Comparison of ENCODE assay signal across 8 cellular contexts in the genomic region with DNA sequence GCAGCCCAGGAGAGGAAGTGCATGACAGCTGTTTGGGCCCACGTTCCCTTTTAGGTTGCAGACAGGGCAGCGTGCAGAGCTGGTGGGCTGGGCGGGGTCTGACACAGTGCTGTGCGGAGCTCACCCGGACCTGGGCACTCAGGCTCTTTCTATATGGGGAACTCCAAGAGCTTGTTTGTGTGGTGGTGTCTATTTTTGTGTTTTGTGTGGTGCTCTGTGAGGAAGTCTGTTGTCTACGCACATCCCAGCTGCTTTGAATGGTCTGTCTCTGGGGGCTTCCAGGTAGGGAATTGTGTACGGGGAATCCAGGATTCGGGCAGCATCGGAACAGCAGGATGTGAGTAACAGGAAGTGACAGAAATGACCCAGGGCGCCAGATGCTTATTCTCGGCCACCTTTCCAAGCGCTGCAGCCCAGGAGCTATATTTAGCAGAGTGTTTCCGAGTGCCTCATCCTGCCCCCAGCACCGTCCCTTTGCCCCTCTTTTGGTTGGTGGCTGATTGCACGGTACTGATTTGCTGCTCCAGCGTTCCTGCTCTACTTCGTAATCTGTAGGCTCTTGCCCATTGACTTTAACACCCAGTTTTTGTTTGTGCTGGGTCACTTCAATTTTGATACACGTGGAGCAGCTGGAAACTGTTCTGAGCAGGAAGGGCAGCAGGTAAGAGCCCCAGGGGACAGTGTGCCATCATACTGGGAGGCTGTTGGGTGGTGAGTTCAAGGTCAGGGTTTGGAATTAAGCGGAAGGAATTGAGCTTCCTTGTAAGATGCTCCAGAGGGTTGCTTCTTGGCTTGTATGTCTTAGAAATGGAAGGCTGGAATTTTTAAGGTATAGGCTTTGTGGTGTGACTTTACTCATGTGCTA.
DNase-seq lines count a peak whose midpoint lies in the region; ATAC-seq, FAIRE-seq and TF ChIP-seq lines count a peak whose summit lies in the region.

No MANE protein-coding gene starts in this region.

- no peak overlapping the region for H3K18ac ChIP-seq in neuronal stem cell (ENCODE audit: low read length)

- TF ChIP-seq RAD21 in SK-N-SH (IDR thresholded peaks at IDR 0.05; ENCODE audit: low read length): no peak

- DNase-seq in GM12892 (ENCODE audit: insufficient read length) (no peak), SK-N-SH (no peak), dermis blood vessel endothelial cell (peak; percentile 97), neuronal stem cell (ENCODE audit: low spot score) (no peak), NCI-H1436 (lab: John Stamatoyannopoulos, UW) (no peak), HuH-7 (ENCODE audit: low spot score) (no peak), NCI-H748 treated with DMSO at 0.1 percent for 48 hours (lab: John Stamatoyannopoulos, UW) (no peak)

- POLR2A ChIA-PET in SK-N-SH (lab: Yijun Ruan, JAX): no interaction called here

- H2AFZ ChIP-seq in SK-N-SH (ENCODE audit: low read depth): no peak overlapping the region
- H2AFZ ChIP-seq in neuronal stem cell (ENCODE audit: low read length): no peak overlapping the region

- 0 out of 2 replicates have a peak, but pooled peaks have one; percentile 14 for TF ChIP-seq POLR2A in GM12892 (IDR thresholded peaks at IDR 0.05; ENCODE audit: low read depth, low read length)

- H3K4me3 ChIP-seq in SK-N-SH (ENCODE audit: low read depth in 2 of 2, low read length in 1 of 2): peak overlapping the region in 1 of 2 experiments; percentile 6; a peak in 1 of 4 replicates
- H3K4me3 ChIP-seq in neuronal stem cell (ENCODE audit: low read length in 2 of 2): no peak overlapping the region

- CTCF ChIA-PET in SK-N-SH (lab: Yijun Ruan, JAX): interaction anchor here (0.6 to 6.2 kb wide), 4 partner anchors 24 to 160 kb away, joined by 3 to 28 read pairs (median 3); partner anchors contain the start of gene DGKD

- H3K23ac ChIP-seq in neuronal stem cell (ENCODE audit: low read depth, low read length, poor library complexity): no peak overlapping the region

- H4K20me1 ChIP-seq in SK-N-SH (ENCODE audit: insufficient read depth): no peaks in the 10 kb centered on the region

- FAIRE-seq in GM12892 (lab: Jason Lieb, UNC): peak; percentile 85

- H3K27me3 ChIP-seq in SK-N-SH (ENCODE audit: insufficient read depth) (no peaks in the 10 kb centered on the region), neuronal stem cell (ENCODE audit: control insufficient read depth in 3 of 3, insufficient read depth in 3 of 3, low read depth in 1 of 3, low read length in 3 of 3) (no peaks in the 10 kb centered on the region)

- H3K4me1 ChIP-seq in SK-N-SH (ENCODE audit: control insufficient read depth in 1 of 2, insufficient read depth in 2 of 2, low read depth in 1 of 2, low read length in 1 of 2): peaks cover 37% of the 10 kb centered on the region in 2 experiments
- H3K4me1 ChIP-seq in neuronal stem cell (ENCODE audit: control insufficient read depth in 2 of 2, insufficient read depth in 1 of 2, low read depth in 1 of 2, low read length in 2 of 2): peaks cover 6 to 14% of the 10 kb centered on the region in 2 donors

- no peak overlapping the region for H2BK15ac ChIP-seq in neuronal stem cell (ENCODE audit: low read length)

- no peak overlapping the region for H2BK12ac ChIP-seq in neuronal stem cell (ENCODE audit: low read length)

- no peak overlapping the region for H2BK5ac ChIP-seq in neuronal stem cell (ENCODE audit: low read length)

- no peak for TF ChIP-seq CTCF in SK-N-SH (IDR thresholded peaks at IDR 0.05)

- H2AK5ac ChIP-seq in neuronal stem cell (ENCODE audit: low read depth, low read length): no peak overlapping the region

- H3K27ac ChIP-seq in SK-N-SH (ENCODE audit: low read depth in 2 of 2, low read length in 1 of 2): peak overlapping the region in 1 of 2 experiments; percentile 60; a peak in 2 of 4 replicates
- H3K27ac ChIP-seq in neuronal stem cell (replicated peaks; ENCODE audit: low read length): no peak overlapping the region

- peak overlapping the region; percentile 44; the same call in 1 of the 2 replicates for H3K9ac ChIP-seq in SK-N-SH
- H3K9ac ChIP-seq in neuronal stem cell (ENCODE audit: low read depth, low read length, poor library complexity): no peak overlapping the region

- H2BK120ac ChIP-seq in neuronal stem cell (ENCODE audit: low read depth, low read length): no peak overlapping the region

- H4K8ac ChIP-seq in neuronal stem cell (ENCODE audit: low read depth, low read length): no peak overlapping the region

- no peaks in the 10 kb centered on the region for H3K36me3 ChIP-seq in SK-N-SH (replicated peaks in 1 of 2; ENCODE audit: control insufficient read depth in 1 of 2, insufficient read depth in 2 of 2, low read length in 1 of 2)
- no peaks in the 10 kb centered on the region for H3K36me3 ChIP-seq in neuronal stem cell (replicated peaks in 1 of 2; ENCODE audit: control insufficient read depth in 2 of 2, insufficient read depth in 2 of 2, low read length in 2 of 2)

- peaks cover 6% of the 10 kb centered on the region for H3K79me1 ChIP-seq in neuronal stem cell (ENCODE audit: low read depth, low read length)

- ATAC-seq in HG02642 (IDR thresholded peaks at IDR 0.05; ENCODE audit: poor library complexity, unreplicated experiment): peak; percentile 47

- H3K4ac ChIP-seq in neuronal stem cell (ENCODE audit: low read length): no peak overlapping the region

- WGBS in SK-N-SH (ENCODE audit: low lambda C conversion rate): 67% methylated on average over 14 of the region's 19 CpGs
- no CpG with 5 or more reads among the region's 19 CpGs for WGBS in neuronal stem cell (ENCODE audit: extremely low coverage in 2 of 2, insufficient read length in 2 of 2, insufficient replicate concordance in 1 of 2), 2 donors

- peak overlapping the region; percentile 32 for H3K14ac ChIP-seq in neuronal stem cell (ENCODE audit: low read length)

- H3K4me2 ChIP-seq in SK-N-SH (peak overlapping the region; percentile 48), neuronal stem cell (ENCODE audit: insufficient read depth, low read length, poor library complexity, severe bottlenecking) (no peak overlapping the region)

- peaks cover 82% of the 10 kb centered on the region for H3K79me2 ChIP-seq in SK-N-SH (ENCODE audit: insufficient read depth)

- H3K9me3 ChIP-seq in SK-N-SH: no peaks in the 10 kb centered on the region
- no peaks in the 10 kb centered on the region for H3K9me3 ChIP-seq in neuronal stem cell (replicated peaks in 1 of 2; ENCODE audit: control insufficient read depth in 2 of 2, insufficient read depth in 1 of 2, low read depth in 1 of 2, low read length in 2 of 2)

- H4K91ac ChIP-seq in neuronal stem cell (ENCODE audit: low read depth, low read length, poor library complexity): no peak overlapping the region

- H3F3A ChIP-seq in SK-N-SH (replicated peaks; ENCODE audit: insufficient read depth): peaks cover 20% of the 10 kb centered on the region

- H3K9me2 ChIP-seq in SK-N-SH: no peaks in the 10 kb centered on the region

- TF ChIP-seq EP300 in SK-N-SH (IDR thresholded peaks at IDR 0.05; ENCODE audit: borderline replicate concordance in 1 of 2, low read depth in 1 of 2, low read length in 1 of 2): peak in 1 of 2 experiments; percentile 39; a peak in 1 of 4 replicates

TF ChIP-seq in SK-N-SH, 30 proteins besides CTCF, POLR2A, EP300 and RAD21:
- peak; percentile 76; the same call in 1 of the 2 replicates for TF ChIP-seq MEF2A (IDR thresholded peaks at IDR 0.05; ENCODE audit: borderline replicate concordance, low read depth)
- TF ChIP-seq GABPA (IDR thresholded peaks at IDR 0.05; ENCODE audit: low read depth): peak; percentile 10; the same call in 1 of the 2 replicates
- peak; percentile 59 for TF ChIP-seq RXRA (IDR thresholded peaks at IDR 0.05; ENCODE audit: borderline replicate concordance, low read depth)
- TF ChIP-seq SIN3A (IDR thresholded peaks at IDR 0.05; ENCODE audit: borderline replicate concordance, low read depth, low read length): no peak
